Comparison of ENCODE assay signal across 18 cellular contexts in genomic region chr3:183491109-183491922, GRCh38.
DNase-seq lines count a peak whose midpoint lies in the region; ATAC-seq, FAIRE-seq and TF ChIP-seq lines count a peak whose summit lies in the region.
"Had no signal": no experiment of that assay in that cellular context is flagged by ENCODE, and none has a peak within 500 bp of the region (broad histone marks: within the 10 kb centered on the region; RNA-seq: fewer than 3 reads in every experiment).

No MANE protein-coding gene starts in this region.

- peaks cover 7 to 13% (median 11%) of the 10 kb centered on the region in 3 donors for H3K4me1 Mint-ChIP-seq in T-cell

- ATAC-seq in T-cell (replicated peaks in 1 of 4) (no peak), HG02870 (IDR thresholded peaks at IDR 0.05; ENCODE audit: unreplicated experiment) (no peak)
- ATAC-seq: Panc1, SK-N-SH treated with all-trans-retinoic acid at 6 μM for 48 hours had no signal

- peaks cover 47% of the 10 kb centered on the region for H3K36me3 Mint-ChIP-seq in T-cell
- H3K36me3 Mint-ChIP-seq: neural progenitor cell had no signal

- H3K4me3 ChIP-seq in iPS DF 6.9 (ENCODE audit: low read length) (no peak overlapping the region), kidney (ENCODE audit: low read length in 2 of 2) (no peak overlapping the region), small intestine (ENCODE audit: low read depth in 1 of 2, low read length in 2 of 2) (no peak overlapping the region)
- H3K4me3 ChIP-seq: neural progenitor cell, sigmoid colon, tibial artery had no signal

- no peak overlapping the region for H3K9ac ChIP-seq in kidney (ENCODE audit: low read length in 2 of 2)
- H3K9ac ChIP-seq: neural progenitor cell had no signal

- no peaks in the 10 kb centered on the region for H3K27me3 ChIP-seq in iPS DF 6.9 (ENCODE audit: control insufficient read depth, insufficient read depth, low read length)
- no peaks in the 10 kb centered on the region for H3K27me3 ChIP-seq in small intestine (ENCODE audit: control insufficient read depth in 2 of 2, insufficient read depth in 2 of 2, low read length in 2 of 2)
- H3K27me3 ChIP-seq: neural progenitor cell, sigmoid colon, tibial artery had no signal

- no peaks in the 10 kb centered on the region for H3K9me3 ChIP-seq in iPS DF 6.9 (ENCODE audit: control insufficient read depth, insufficient read depth, low read length)
- H3K9me3 ChIP-seq in kidney (ENCODE audit: control insufficient read depth in 1 of 2, low read length in 2 of 2), result no peaks in the 10 kb centered on the region
- no peaks in the 10 kb centered on the region for H3K9me3 ChIP-seq in small intestine (ENCODE audit: control insufficient read depth, low read depth)
- H3K9me3 ChIP-seq: sigmoid colon, tibial artery had no signal

- H3K36me3 ChIP-seq in iPS DF 6.9 (ENCODE audit: control insufficient read depth, insufficient read depth, low read length), result no peaks in the 10 kb centered on the region
- H3K36me3 ChIP-seq in kidney (ENCODE audit: control insufficient read depth in 1 of 2, insufficient read depth in 2 of 2, low read length in 2 of 2), result no peaks in the 10 kb centered on the region
- peaks cover 0 to 3% of the 10 kb centered on the region in 2 donors for H3K36me3 ChIP-seq in small intestine (ENCODE audit: control insufficient read depth in 2 of 2, insufficient read depth in 2 of 2, low read length in 2 of 2)
- H3K36me3 ChIP-seq: neural progenitor cell, sigmoid colon, tibial artery had no signal

- WGBS in iPS DF 6.9 (ENCODE audit: insufficient coverage, insufficient read length), result no CpG with 5 or more reads among the region's 23 CpGs
- 60 to 78% (median 69%) methylated on average over 23 of the region's 23 CpGs for WGBS in small intestine, 3 donors

- peak overlapping the region; percentile 55 to 59 for H3K27ac Mint-ChIP-seq in T-cell
- H3K27ac Mint-ChIP-seq: neural progenitor cell had no signal

- H3K4me3 Mint-ChIP-seq in T-cell, result peak overlapping the region in 1 of 3 donors; percentile 27
- H3K4me3 Mint-ChIP-seq: neural progenitor cell had no signal

- no peaks in the 10 kb centered on the region for H3K27me3 Mint-ChIP-seq in T-cell

- CTCF ChIA-PET in T-cell (lab: Charles Lee), result interaction anchor here in 1 of 2 donors (0.7 kb wide), 1 partner anchor 614 kb away, joined by 3 read pairs; no protein-coding TSS in a partner anchor

- FAIRE-seq in kidney (lab: Jason Lieb, UNC) (no peak), small intestine (lab: Jason Lieb, UNC) (no peak)
- FAIRE-seq: A204.1 had no signal

- H3K9me3 Mint-ChIP-seq in T-cell, result no peaks in the 10 kb centered on the region
- H3K9me3 Mint-ChIP-seq: neural progenitor cell had no signal

- H3K27ac ChIP-seq in iPS DF 6.9 (ENCODE audit: low read length) (peak overlapping the region; percentile 64), kidney (ENCODE audit: low read depth in 2 of 2, low read length in 2 of 2) (no peak overlapping the region), small intestine (ENCODE audit: low read depth in 1 of 2, low read length in 1 of 2) (no peak overlapping the region)
- H3K27ac ChIP-seq: neural progenitor cell, sigmoid colon, tibial artery had no signal

- POLR2A ChIA-PET in T-cell (lab: Charles Lee), result no interaction called here

- no peak for TF ChIP-seq CTCF in kidney (IDR thresholded peaks at IDR 0.05; ENCODE audit: borderline replicate concordance, extremely low read depth, insufficient read depth)

- no peaks in the 10 kb centered on the region; the same call in 1 of the 2 replicates for H3K4me1 ChIP-seq in iPS DF 6.9 (ENCODE audit: control insufficient read depth, insufficient read depth, low read length)
- no peaks in the 10 kb centered on the region for H3K4me1 ChIP-seq in kidney (ENCODE audit: control insufficient read depth in 1 of 2, insufficient read depth in 1 of 2, low read depth in 1 of 2, low read length in 2 of 2)
- no peaks in the 10 kb centered on the region for H3K4me1 ChIP-seq in small intestine (ENCODE audit: control insufficient read depth in 2 of 2, insufficient read depth in 1 of 2, low read depth in 1 of 2, low read length in 1 of 2)
- H3K4me1 ChIP-seq: sigmoid colon, tibial artery had no signal

- peak; percentile 41 for DNase-seq in activated CD8-positive, alpha-beta memory T cell treated with anti-CD3 and anti-CD28 coated beads for 24 hours
- no peak for DNase-seq in activated CD8-positive, alpha-beta memory T cell treated with anti-CD3 and anti-CD28 coated beads, Interleukin-2, amount 50 U/mL, for 4 hours
- DNase-seq in T-cell (no peak), iPS DF 6.9 (ENCODE audit: low read depth, low spot score) (no peak), kidney (no peak), small intestine (no peak)
- DNase-seq in stimulated activated CD8-positive, alpha-beta memory T cell treated with anti-CD3 and anti-CD28 coated beads, Interleukin-4, amount 100 ng/mL, for 48 hours, result peak; percentile 14
- DNase-seq: activated CD4-positive, alpha-beta T cell treated with anti-CD3 and anti-CD28 coated beads, Interleukin-2, amount 50 U/mL, for 48 hours; hippocampal formation; NCI-H748 treated with DMSO at 0.1 percent for 48 hours; stimulated activated CD4-positive, alpha-beta T cell treated with anti-CD3 and anti-CD28 coated beads, Interleukin-2, amount 100 ng/mL, for 48 hours; tibial artery had no signal

- intact Hi-C loops in kidney (cut with DNase I), result no loop called here

Comparison
In these comparisons a context has a peak if more than half of its experiments do, and no peak if none do; other contexts are left out.
1. DNase-seq: peak in activated CD8-positive, alpha-beta memory T cell treated with anti-CD3 and anti-CD28 coated beads for 24 hours (single experiment) and stimulated activated CD8-positive, alpha-beta memory T cell treated with anti-CD3 and anti-CD28 coated beads, Interleukin-4, amount 100 ng/mL, for 48 hours (single experiment); none in activated CD8-positive, alpha-beta memory T cell treated with anti-CD3 and anti-CD28 coated beads, Interleukin-2, amount 50 U/mL, for 4 hours (single experiment), T-cell (0 of 34), iPS DF 6.9 (single experiment), kidney (single experiment) and small intestine (single experiment).